ENCODE assay signal across 12 cellular contexts in the genomic region with DNA sequence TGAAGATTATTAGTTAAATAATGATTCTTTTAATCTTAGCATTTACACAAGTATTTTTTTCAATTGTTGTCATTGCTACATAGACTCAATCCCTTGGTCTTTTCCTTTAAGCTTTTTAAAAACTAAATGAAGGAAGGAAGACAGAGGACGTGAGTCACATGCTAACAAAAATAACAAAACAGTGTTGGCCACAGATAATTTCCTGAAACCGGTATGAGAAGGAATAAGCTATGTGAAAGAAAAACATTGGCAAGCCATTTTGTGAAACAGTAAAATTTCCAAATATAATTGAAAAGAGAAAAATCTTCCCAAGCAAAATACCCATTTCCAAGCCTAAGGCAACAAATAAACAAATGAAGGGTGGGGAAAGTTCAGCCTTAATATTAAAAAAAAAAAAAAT.
DNase-seq lines count a peak whose midpoint lies in the region; ATAC-seq, FAIRE-seq and TF ChIP-seq lines count a peak whose summit lies in the region.
"Had no signal": no experiment of that assay in that cellular context is flagged by ENCODE, and none has a peak within 500 bp of the region (broad histone marks: within the 10 kb centered on the region; RNA-seq: fewer than 3 reads in every experiment).

No MANE protein-coding gene starts in this region.

- 3% methylated on average over 2 of the region's 2 CpGs for WGBS in SK-N-SH (ENCODE audit: low lambda C conversion rate)
- 19% methylated on average over 2 of the region's 2 CpGs for WGBS in right cardiac atrium

- H3K4me3 ChIP-seq in SK-N-SH (ENCODE audit: low read depth in 2 of 2, low read length in 1 of 2) (no peak overlapping the region), astrocyte of the spinal cord (ENCODE audit: low read depth, low read length) (no peak overlapping the region), right cardiac atrium (ENCODE audit: low read length) (no peak overlapping the region), tibial artery (no peak overlapping the region)

- H3K9me3 Mint-ChIP-seq in activated naive CD4-positive, alpha-beta T cell treated with anti-CD3 and anti-CD28 coated beads, Interleukin-2, amount 10 ng/mL, durations not matched to agents 7 days and 5 days = no peaks in the 10 kb centered on the region

- DNase-seq in SK-N-SH (no peak), astrocyte of the spinal cord (ENCODE audit: low read depth, low spot score) (peak; percentile 92), right cardiac atrium (no peak), tibial artery (no peak), SKM-1 treated with dmso at 0.1 percent for 144 hours (lab: John Stamatoyannopoulos, UW; ENCODE audit: unreplicated experiment) (no peak), frontal cortex (ENCODE audit: low spot score in 2 of 2) (no peak)
- DNase-seq in activated naive CD4-positive, alpha-beta T cell treated with anti-CD3 and anti-CD28 coated beads, Interleukin-2, amount 10 ng/mL, durations not matched to agents 7 days and 5 days = no peak
- DNase-seq: 8988T, immature natural killer cell, T-helper 1 cell had no signal

- POLR2A ChIA-PET in SK-N-SH (lab: Yijun Ruan, JAX) = no interaction called here

- no peaks in the 10 kb centered on the region for H3K9me2 ChIP-seq in SK-N-SH

- peaks cover 9% of the 10 kb centered on the region for H3F3A ChIP-seq in SK-N-SH (replicated peaks; ENCODE audit: insufficient read depth)

- ATAC-seq in SK-N-SH treated with all-trans-retinoic acid at 6 μM for 48 hours (no peak), right cardiac atrium (peak; percentile 59 to 77)

- H3K27me3 ChIP-seq in SK-N-SH (ENCODE audit: insufficient read depth) (no peaks in the 10 kb centered on the region; the same call in 1 of the 2 replicates), right cardiac atrium (ENCODE audit: control insufficient read depth, insufficient read depth) (no peaks in the 10 kb centered on the region), tibial artery (no peaks in the 10 kb centered on the region)

- in situ Hi-C loops in astrocyte of the spinal cord (cut with HindIII; ENCODE audit: low sequenced_read_pairs) = no loop called here

- H3K79me2 ChIP-seq in SK-N-SH (ENCODE audit: insufficient read depth) = no peaks in the 10 kb centered on the region

- no peak overlapping the region for H3K4me3 Mint-ChIP-seq in activated naive CD4-positive, alpha-beta T cell treated with anti-CD3 and anti-CD28 coated beads, Interleukin-2, amount 10 ng/mL, durations not matched to agents 7 days and 5 days
- H3K4me3 Mint-ChIP-seq: immature natural killer cell had no signal

- H3K36me3 ChIP-seq in SK-N-SH (replicated peaks in 1 of 2; ENCODE audit: control insufficient read depth in 1 of 2, insufficient read depth in 2 of 2, low read length in 1 of 2) (no peaks in the 10 kb centered on the region), tibial artery (no peaks in the 10 kb centered on the region)

- peak overlapping the region; percentile 53; the same call in 1 of the 2 replicates for H2AFZ ChIP-seq in SK-N-SH (ENCODE audit: low read depth)

- no peak overlapping the region for H3K9ac ChIP-seq in SK-N-SH

- H3K27ac ChIP-seq in SK-N-SH (ENCODE audit: low read depth in 2 of 2, low read length in 1 of 2) (peak overlapping the region in 1 of 2 experiments; percentile 73; a peak in 3 of 4 replicates), right cardiac atrium (ENCODE audit: low read length) (no peak overlapping the region), tibial artery (peak overlapping the region; percentile 53 to 58)

- peaks cover 0 to 16% of the 10 kb centered on the region in 2 experiments; a peak in 1 of 4 replicates for H3K4me1 ChIP-seq in SK-N-SH (ENCODE audit: control insufficient read depth in 1 of 2, insufficient read depth in 2 of 2, low read depth in 1 of 2, low read length in 1 of 2)
- peaks cover 2% of the 10 kb centered on the region for H3K4me1 ChIP-seq in right cardiac atrium (ENCODE audit: control insufficient read depth, insufficient read depth, low read length)
- peaks cover 0 to 38% (median 9%) of the 10 kb centered on the region in 4 donors for H3K4me1 ChIP-seq in tibial artery

- no peaks in the 10 kb centered on the region for H3K27me3 Mint-ChIP-seq in activated naive CD4-positive, alpha-beta T cell treated with anti-CD3 and anti-CD28 coated beads, Interleukin-2, amount 10 ng/mL, durations not matched to agents 7 days and 5 days

- intact Hi-C loops in right cardiac atrium (cut with DNase I) (loop anchor here in 2 of 4 donors (10.0 kb wide), 2 partner anchors 207 to 217 kb away; no protein-coding TSS in a partner anchor), tibial artery (cut with DNase I; ENCODE audit: low total_unique reads) (no loop called here)

- H3K36me3 Mint-ChIP-seq in activated naive CD4-positive, alpha-beta T cell treated with anti-CD3 and anti-CD28 coated beads, Interleukin-2, amount 10 ng/mL, durations not matched to agents 7 days and 5 days = no peaks in the 10 kb centered on the region
- H3K36me3 Mint-ChIP-seq: immature natural killer cell had no signal

- CTCF ChIA-PET in SK-N-SH (lab: Yijun Ruan, JAX) = interaction anchor here (0.7 to 1.7 kb wide), 2 partner anchors 10 to 301 kb away, joined by 3 read pairs; no protein-coding TSS in a partner anchor
- CTCF ChIA-PET in activated naive CD4-positive, alpha-beta T cell treated with anti-CD3 and anti-CD28 coated beads, Interleukin-2, amount 10 ng/mL, durations not matched to agents 7 days and 5 days (lab: Charles Lee) = interaction anchor here (0.7 to 2.2 kb wide), 2 partner anchors 10 to 103 kb away, joined by 3 to 6 read pairs; no protein-coding TSS in a partner anchor

- H3K9me3 ChIP-seq in SK-N-SH = no peaks in the 10 kb centered on the region
- no peaks in the 10 kb centered on the region for H3K9me3 ChIP-seq in right cardiac atrium (ENCODE audit: control insufficient read depth, low read length)
- H3K9me3 ChIP-seq in tibial artery = no peaks in the 10 kb centered on the region

- TF ChIP-seq RAD21 in SK-N-SH (IDR thresholded peaks at IDR 0.05; ENCODE audit: low read length) = no peak

- TF ChIP-seq CTCF in SK-N-SH (IDR thresholded peaks at IDR 0.05) (no peak), astrocyte of the spinal cord (IDR thresholded peaks at IDR 0.05; ENCODE audit: low read depth, low read length) (no peak), tibial artery (IDR thresholded peaks at IDR 0.05) (no peak)

- FAIRE-seq in frontal cortex (lab: Jason Lieb, UNC) = no peak
- FAIRE-seq: GM19239 had no signal

- peaks cover 33% of the 10 kb centered on the region for H3K4me1 Mint-ChIP-seq in activated naive CD4-positive, alpha-beta T cell treated with anti-CD3 and anti-CD28 coated beads, Interleukin-2, amount 10 ng/mL, durations not matched to agents 7 days and 5 days

- H3K4me2 ChIP-seq in SK-N-SH = peak overlapping the region; percentile 38; the same call in 1 of the 2 replicates

- no peaks in the 10 kb centered on the region for H4K20me1 ChIP-seq in SK-N-SH (ENCODE audit: insufficient read depth)

- TF ChIP-seq EP300 in SK-N-SH (IDR thresholded peaks at IDR 0.05; ENCODE audit: borderline replicate concordance in 1 of 2, low read depth in 1 of 2, low read length in 1 of 2) = no peak

- H3K27ac Mint-ChIP-seq in activated naive CD4-positive, alpha-beta T cell treated with anti-CD3 and anti-CD28 coated beads, Interleukin-2, amount 10 ng/mL, durations not matched to agents 7 days and 5 days = no peak overlapping the region
- H3K27ac Mint-ChIP-seq: immature natural killer cell had no signal

TF ChIP-seq in SK-N-SH, 30 proteins besides CTCF, POLR2A, EP300 and RAD21:
- no peak for TF ChIP-seq EZH2phosphoT487 (IDR thresholded peaks at IDR 0.05; ENCODE audit: borderline replicate concordance, low read depth)

TF ChIP-seq in SK-N-SH treated with all-trans-retinoic acid at 6 μM for 48 hours, 23 proteins besides CTCF, POLR2A, EP300 and RAD21 (continues in another document):
- TF ChIP-seq RARB (CRISPR knock-in tag; IDR thresholded peaks at IDR 0.05) (no peak), ZFP30 (CRISPR knock-in tag; IDR thresholded peaks at IDR 0.05) (no peak), GLIS3 (CRISPR knock-in tag; IDR thresholded peaks at IDR 0.05) (no peak), PPARA (CRISPR knock-in tag; IDR thresholded peaks at IDR 0.05; ENCODE audit: borderline replicate concordance) (no peak), ESRRG (CRISPR knock-in tag; IDR thresholded peaks at IDR 0.05) (no peak), ZC3H10 (CRISPR knock-in tag; IDR thresholded peaks at IDR 0.05) (no peak), CSRNP3 (CRISPR knock-in tag; IDR thresholded peaks at IDR 0.05) (no peak), TCF4 (CRISPR knock-in tag; IDR thresholded peaks at IDR 0.05; ENCODE audit: borderline replicate concordance) (no peak), ISL1 (CRISPR knock-in tag; IDR thresholded peaks at IDR 0.05) (no peak)
- TF ChIP-seq, protein P1, sequence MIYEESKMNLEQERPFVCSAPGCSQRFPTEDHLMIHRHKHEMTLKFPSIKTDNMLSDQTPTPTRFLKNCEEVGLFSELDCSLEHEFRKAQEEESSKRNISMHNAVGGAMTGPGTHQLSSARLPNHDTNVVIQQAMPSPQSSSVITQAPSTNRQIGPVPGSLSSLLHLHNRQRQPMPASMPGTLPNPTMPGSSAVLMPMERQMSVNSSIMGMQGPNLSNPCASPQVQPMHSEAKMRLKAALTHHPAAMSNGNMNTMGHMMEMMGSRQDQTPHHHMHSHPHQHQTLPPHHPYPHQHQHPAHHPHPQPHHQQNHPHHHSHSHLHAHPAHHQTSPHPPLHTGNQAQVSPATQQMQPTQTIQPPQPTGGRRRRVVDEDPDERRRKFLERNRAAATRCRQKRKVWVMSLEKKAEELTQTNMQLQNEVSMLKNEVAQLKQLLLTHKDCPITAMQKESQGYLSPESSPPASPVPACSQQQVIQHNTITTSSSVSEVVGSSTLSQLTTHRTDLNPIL (CRISPR knock-in tag; IDR thresholded peaks at IDR 0.05; ENCODE audit: low read depth) = no peak
